In the genomic region with DNA sequence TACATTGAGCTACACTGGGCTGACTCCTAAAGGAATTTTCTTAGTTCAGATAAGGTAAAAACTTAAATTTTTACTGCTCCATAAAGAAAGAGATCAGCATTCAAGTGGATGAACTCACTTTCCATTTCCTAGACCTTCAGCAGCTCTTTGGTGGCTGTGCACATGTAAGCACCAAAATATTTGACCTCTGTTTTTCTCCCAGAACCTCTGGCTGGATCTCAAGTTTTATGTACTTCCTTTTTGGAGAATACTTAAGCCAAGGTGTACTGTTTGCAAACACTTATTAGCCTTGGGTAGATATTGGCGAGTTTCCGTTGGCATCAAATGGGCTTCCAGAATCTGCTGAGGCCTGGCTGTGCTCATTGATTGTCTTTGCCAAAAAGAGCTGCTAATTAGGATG, we compare ENCODE assay signal across 30 cellular contexts. TPM values are rescaled to one million over a fixed set of nuclear protein-coding genes. Genes with fewer than 3 reads are reported as not detected.
DNase-seq lines count a peak whose midpoint lies in the region; ATAC-seq and TF ChIP-seq lines count a peak whose summit lies in the region.
"Had no signal": no experiment of that assay in that cellular context is flagged by ENCODE, and none has a peak within 500 bp of the region (broad histone marks: within the 10 kb centered on the region; RNA-seq: fewer than 3 reads in every experiment).

No MANE protein-coding gene starts in this region.

- H3K36me3 Mint-ChIP-seq in CD14-positive monocyte = no peaks in the 10 kb centered on the region
- H3K36me3 Mint-ChIP-seq: activated naive CD8-positive, alpha-beta T cell treated with anti-CD3 and anti-CD28 coated beads for 36 hours; mesothelial cell of epicardium; naive thymus-derived CD8-positive, alpha-beta T cell had no signal

- no peak overlapping the region for H3K4me3 Mint-ChIP-seq in CD14-positive monocyte
- H3K4me3 Mint-ChIP-seq: activated naive CD8-positive, alpha-beta T cell treated with anti-CD3 and anti-CD28 coated beads for 36 hours; GM23338; mesothelial cell of epicardium; naive thymus-derived CD8-positive, alpha-beta T cell had no signal

- in situ Hi-C loops in G401 (cut with HindIII; ENCODE audit: low sequenced_read_pairs) = no loop called here

- H3K27me3 ChIP-seq in RWPE2 (ENCODE audit: insufficient read depth, poor library complexity, severe bottlenecking) = no peaks in the 10 kb centered on the region
- no peaks in the 10 kb centered on the region for H3K27me3 ChIP-seq in stomach smooth muscle (ENCODE audit: control insufficient read depth in 1 of 2, insufficient read depth in 2 of 2, low read length in 2 of 2)
- H3K27me3 ChIP-seq: ascending aorta, gastroesophageal sphincter had no signal

- no peak overlapping the region for H3K27ac Mint-ChIP-seq in CD14-positive monocyte
- H3K27ac Mint-ChIP-seq: activated naive CD8-positive, alpha-beta T cell treated with anti-CD3 and anti-CD28 coated beads for 36 hours; GM23338; mesothelial cell of epicardium; naive thymus-derived CD8-positive, alpha-beta T cell had no signal

- H3K9me3 ChIP-seq in RWPE2 (ENCODE audit: severe bottlenecking) (no peaks in the 10 kb centered on the region), stomach smooth muscle (ENCODE audit: control insufficient read depth in 2 of 2, low read length in 2 of 2) (no peaks in the 10 kb centered on the region)
- H3K9me3 ChIP-seq: ascending aorta, gastroesophageal sphincter, left ventricle myocardium inferior, psoas muscle had no signal

- ATAC-seq in RWPE2 (ENCODE audit: low read depth) = no peak
- ATAC-seq: gastroesophageal sphincter; GM23338; naive thymus-derived CD8-positive, alpha-beta T cell; psoas muscle had no signal

- peaks cover 36% of the 10 kb centered on the region for H3K4me1 ChIP-seq in RWPE2 (ENCODE audit: insufficient read depth, poor library complexity, severe bottlenecking)
- peaks cover 7% of the 10 kb centered on the region for H3K4me1 ChIP-seq in stomach smooth muscle (ENCODE audit: control insufficient read depth, insufficient read depth, low read length)
- H3K4me1 ChIP-seq: ascending aorta, left ventricle myocardium inferior, psoas muscle had no signal

- H3K9me3 Mint-ChIP-seq in CD14-positive monocyte = peaks cover 0 to 8% (median 0%) of the 10 kb centered on the region in 7 donors
- H3K9me3 Mint-ChIP-seq: activated naive CD8-positive, alpha-beta T cell treated with anti-CD3 and anti-CD28 coated beads for 36 hours; GM23338; HFFc6; mesothelial cell of epicardium; naive thymus-derived CD8-positive, alpha-beta T cell had no signal

- peaks cover 2 to 8% (median 2%) of the 10 kb centered on the region in 3 donors for H3K27me3 Mint-ChIP-seq in CD14-positive monocyte (ENCODE audit: low read depth in 3 of 3)

- H3K27ac ChIP-seq in RWPE2 (ENCODE audit: poor library complexity, severe bottlenecking) = peak overlapping the region; percentile 94
- H3K27ac ChIP-seq in stomach smooth muscle (ENCODE audit: low read length) = peak overlapping the region; percentile 42
- H3K27ac ChIP-seq: ascending aorta, left ventricle myocardium inferior, psoas muscle had no signal

- intact Hi-C loops in CD14-positive monocyte (cut with micrococcal nuclease) = no loop called here

- H3K4me3 ChIP-seq in RWPE2 (ENCODE audit: severe bottlenecking) (no peak overlapping the region), stomach smooth muscle (ENCODE audit: low read length in 2 of 2) (no peak overlapping the region)
- H3K4me3 ChIP-seq: ascending aorta, gastroesophageal sphincter, GM23338, left ventricle myocardium inferior, psoas muscle had no signal

- DNase-seq in G401 (ENCODE audit: low spot score) = peak; percentile 31
- no peak for DNase-seq in RWPE2 (ENCODE audit: low spot score)
- peak; percentile 62 for DNase-seq in kidney tubule cell (ENCODE audit: low spot score)
- DNase-seq in NCI-H1436 (lab: John Stamatoyannopoulos, UW) = no peak
- no peak for DNase-seq in CD14-positive monocyte (ENCODE audit: low spot score)
- no peak for DNase-seq in NCI-H146 treated with DMSO at 0.1 percent for 48 hours (lab: John Stamatoyannopoulos, UW; ENCODE audit: unreplicated experiment)
- DNase-seq: activated CD4-positive, alpha-beta T cell treated with anti-CD3 and anti-CD28 coated beads for 4 hours; activated CD8-positive, alpha-beta memory T cell treated with anti-CD3 and anti-CD28 coated beads for 24 hours; activated effector memory CD4-positive, alpha-beta T cell treated with Interleukin-2 at 50 U/mL for 16 hours; activated naive CD8-positive, alpha-beta T cell treated with anti-CD3 and anti-CD28 coated beads for 36 hours; central memory CD4-positive, alpha-beta T cell; HFFc6; hippocampal formation; IMR-90; left ventricle myocardium inferior; naive thymus-derived CD8-positive, alpha-beta T cell; NCI-H1092 treated with DMSO at 0.1 percent for 48 hours; NCI-H1930; NCI-H774; nucleus accumbens; psoas muscle; RPMI8226; stimulated activated CD8-positive, alpha-beta memory T cell treated with anti-CD3 and anti-CD28 coated beads, Interleukin-4, amount 100 ng/mL, for 48 hours; T-helper 2 cell; trophoblast cell had no signal

- H3K4me1 Mint-ChIP-seq in CD14-positive monocyte = no peaks in the 10 kb centered on the region

- H3K9ac ChIP-seq in stomach smooth muscle (ENCODE audit: low read length in 2 of 2) = no peak overlapping the region

- TF ChIP-seq CTCF in RWPE2 (IDR thresholded peaks at IDR 0.05; ENCODE audit: poor library complexity, severe bottlenecking) (no peak), CD14-positive monocyte (IDR thresholded peaks at IDR 0.05) (no peak)

- H3K36me3 ChIP-seq in RWPE2 (ENCODE audit: low read depth) (no peaks in the 10 kb centered on the region; the same call in 1 of the 2 replicates), stomach smooth muscle (ENCODE audit: control insufficient read depth in 2 of 2, insufficient read depth in 2 of 2, low read length in 2 of 2) (peaks cover 6 to 28% of the 10 kb centered on the region in 2 donors)
- H3K36me3 ChIP-seq: ascending aorta, left ventricle myocardium inferior had no signal

RNA-seq across cellular contexts. Expression of gene TNC, which starts 10.3 kb away (rescaled TPM):
- not detected in 2 replicates for total RNA-seq in G401 (2014; rRNA removed; shearing (Covaris generic))
- under 1 TPM in 1 of 2 donors, not detected in 1; 0.02 TPM for polyA plus RNA-seq in CD14-positive monocyte
- total RNA-seq: naive thymus-derived CD8-positive, alpha-beta T cell had no signal
- polyA plus RNA-seq: naive thymus-derived CD8-positive, alpha-beta T cell had no signal

Comparison
In these comparisons a context has a peak if more than half of its experiments do, and no peak if none do; other contexts are left out.
1. DNase-seq: peak in G401 (single experiment) and kidney tubule cell (single experiment); none in RWPE2 (single experiment), NCI-H1436 (single experiment), CD14-positive monocyte (single experiment) and NCI-H146 treated with DMSO at 0.1 percent for 48 hours (single experiment).